Comparison of ENCODE assay signal across 8 cellular contexts in the genomic region with DNA sequence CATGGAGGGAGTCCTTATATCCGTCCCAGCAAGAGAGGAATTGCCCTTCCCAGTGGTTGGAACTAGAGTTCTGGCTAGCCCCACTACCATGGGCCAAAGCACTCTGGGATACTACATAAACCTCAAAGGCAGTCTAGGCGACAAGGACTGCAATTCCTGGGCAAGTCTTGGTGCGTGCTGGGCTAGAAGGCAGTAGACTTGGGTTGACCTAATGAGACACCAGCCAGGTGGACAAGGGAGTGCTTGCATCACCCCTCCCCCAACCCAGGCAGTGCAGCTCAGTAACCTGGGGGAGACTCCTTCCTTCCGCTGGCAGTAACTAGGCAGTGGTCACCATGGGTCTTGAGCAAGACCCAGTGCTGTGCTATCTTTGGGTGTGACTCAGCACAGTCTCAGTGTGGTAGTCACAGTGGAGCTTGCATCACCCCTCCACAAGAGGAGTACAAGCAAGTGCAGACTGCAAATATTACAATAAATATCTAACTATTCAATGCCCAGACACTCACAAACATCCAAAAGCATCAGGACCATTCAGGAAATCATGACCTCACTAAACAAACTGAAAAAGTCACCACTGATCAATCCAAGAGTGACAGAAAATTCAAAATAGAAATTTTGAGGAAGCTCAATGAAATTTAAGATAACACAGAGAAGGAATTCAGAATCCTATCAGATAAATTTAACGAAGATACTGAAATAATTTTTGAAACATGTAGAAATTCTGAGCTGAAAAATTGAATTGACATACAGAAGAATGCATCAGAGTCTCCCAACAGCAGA.
DNase-seq lines count a peak whose midpoint lies in the region; ATAC-seq, FAIRE-seq and TF ChIP-seq lines count a peak whose summit lies in the region.

No MANE protein-coding gene starts in this region.

- no peak overlapping the region for H3K4me3 ChIP-seq in bronchial epithelial cell (ENCODE audit: low read depth, low read length)

- FAIRE-seq in HTR-8/SVneo (lab: Jason Lieb, UNC) (peak; percentile 70), bronchial epithelial cell (lab: Jason Lieb, UNC) (peak; percentile 96)

- ATAC-seq in GM21825 (IDR thresholded peaks at IDR 0.05; ENCODE audit: unreplicated experiment) = peak; percentile 85

- no peaks in the 10 kb centered on the region for H3K27me3 ChIP-seq in bronchial epithelial cell (ENCODE audit: control insufficient read depth, insufficient read depth, low read length)

- TF ChIP-seq CTCF in bronchial epithelial cell (IDR thresholded peaks at IDR 0.05; ENCODE audit: insufficient read depth, low read length, severe bottlenecking) = no peak

- H3K36me3 ChIP-seq in bronchial epithelial cell (ENCODE audit: control insufficient read depth, insufficient read depth, low read length) = no peaks in the 10 kb centered on the region

- peak; percentile 80 for DNase-seq in GM03348 (ENCODE audit: low spot score)
- peak; percentile 48 for DNase-seq in HTR-8/SVneo (ENCODE audit: insufficient read length, low spot score)
- DNase-seq in bronchial epithelial cell (ENCODE audit: low read depth) = peak; percentile 97
- DNase-seq in non-pigmented ciliary epithelial cell (ENCODE audit: low read depth) = peak; percentile 95
- DNase-seq in activated CD8-positive, alpha-beta memory T cell treated with anti-CD3 and anti-CD28 coated beads for 24 hours = no peak
- no peak for DNase-seq in NCI-H748 (lab: John Stamatoyannopoulos, UW; ENCODE audit: unreplicated experiment)
- no peak for DNase-seq in NCI-H524 treated with DMSO at 0.1 percent for 48 hours (lab: John Stamatoyannopoulos, UW)

Comparison
In these comparisons a context has a peak if more than half of its experiments do, and no peak if none do; other contexts are left out.
1. DNase-seq: peak in GM03348 (single experiment), HTR-8/SVneo (single experiment), bronchial epithelial cell (single experiment) and non-pigmented ciliary epithelial cell (single experiment); none in activated CD8-positive, alpha-beta memory T cell treated with anti-CD3 and anti-CD28 coated beads for 24 hours (single experiment), NCI-H748 (single experiment) and NCI-H524 treated with DMSO at 0.1 percent for 48 hours (single experiment).